Comparison of ENCODE assay signal across 19 cellular contexts in the genomic region with DNA sequence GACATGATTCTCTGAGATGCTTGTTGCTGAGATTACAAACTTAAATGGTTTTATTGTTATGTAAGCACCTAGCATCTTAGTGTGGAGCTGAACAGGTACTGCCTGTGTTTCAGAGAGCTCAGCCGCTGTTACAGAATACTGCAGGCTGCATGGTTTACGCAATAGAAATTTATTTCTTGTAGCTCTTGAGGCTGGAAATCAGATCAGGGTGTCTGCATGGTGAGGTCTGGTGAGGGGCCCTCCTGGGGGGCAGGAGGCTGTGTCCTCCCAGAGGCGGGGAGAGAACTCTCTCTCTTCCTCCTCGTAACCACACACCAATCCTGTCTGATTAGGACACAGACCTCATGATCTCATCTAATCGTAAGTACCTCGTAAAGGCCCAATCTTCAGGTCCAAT. TPM values are rescaled to one million over a fixed set of nuclear protein-coding genes. Genes with fewer than 3 reads are reported as not detected.
DNase-seq lines count a peak whose midpoint lies in the region; ATAC-seq and TF ChIP-seq lines count a peak whose summit lies in the region.
"Had no signal": no experiment of that assay in that cellular context is flagged by ENCODE, and none has a peak within 500 bp of the region (broad histone marks: within the 10 kb centered on the region; RNA-seq: fewer than 3 reads in every experiment).

No MANE protein-coding gene starts in this region.

- no peak overlapping the region for H3K4me3 ChIP-seq in HL-60 (replicated peaks; ENCODE audit: insufficient read depth, low read length)
- H3K4me3 ChIP-seq: ovary, PC-9, thyroid gland had no signal

- H3K27ac Mint-ChIP-seq in endothelial cell (ENCODE audit: unreplicated experiment), result peak overlapping the region; percentile 97
- H3K27ac Mint-ChIP-seq: activated T-helper 1 cell treated with anti-CD3 and anti-CD28 coated beads, Interleukin-12 subunit alpha, Interleukin-12 subunit beta, Interleukin-2, Interleukin-4 antibody, amounts not matched to agents 30 ng/mL and 10 ng/mL and 1 ng/mL, durations not matched to agents 14 hours and 24 hours and 36 hours; HFFc6 had no signal

- H3K27ac ChIP-seq in HL-60 (replicated peaks), result no peak overlapping the region
- H3K27ac ChIP-seq: ovary, PC-9, thyroid gland had no signal

- no peak for TF ChIP-seq CTCF in HL-60 (IDR thresholded peaks at IDR 0.05; ENCODE audit: insufficient read depth, low read length)
- TF ChIP-seq CTCF in endothelial cell (IDR thresholded peaks at IDR 0.05; ENCODE audit: unreplicated experiment), result no peak

- peaks cover 80% of the 10 kb centered on the region for H3K4me1 Mint-ChIP-seq in endothelial cell (ENCODE audit: unreplicated experiment)

- DNase-seq in HL-60 (ENCODE audit: low read depth in 1 of 2, low spot score in 1 of 2) (peak; percentile 62 to 89), NOMO-1 (lab: John Stamatoyannopoulos, UW; ENCODE audit: unreplicated experiment in 2 of 2) (peak; percentile 72), endothelial cell (ENCODE audit: low spot score) (no peak), posterior vena cava (ENCODE audit: low spot score) (peak; percentile 28), T-helper 1 cell (no peak), NCI-H526 treated with DMSO at 0.1 percent for 48 hours (lab: John Stamatoyannopoulos, UW) (no peak)
- DNase-seq: activated CD8-positive, alpha-beta memory T cell treated with anti-CD3 and anti-CD28 coated beads for 24 hours; BE2C; caudate nucleus; effector CD4-positive, alpha-beta T cell; HFFc6; NCI-H1105 treated with DMSO at 0.1 percent for 48 hours; NCI-H446 treated with DMSO at 0.1 percent for 48 hours; PC-9; small intestine; thyroid gland had no signal

- no peak for ATAC-seq in GM18868 (IDR thresholded peaks at IDR 0.05; ENCODE audit: unreplicated experiment)

- no peaks in the 10 kb centered on the region for H3K9me3 Mint-ChIP-seq in endothelial cell (ENCODE audit: unreplicated experiment)
- H3K9me3 Mint-ChIP-seq: activated T-helper 1 cell treated with anti-CD3 and anti-CD28 coated beads, Interleukin-12 subunit alpha, Interleukin-12 subunit beta, Interleukin-2, Interleukin-4 antibody, amounts not matched to agents 30 ng/mL and 10 ng/mL and 1 ng/mL, durations not matched to agents 14 hours and 24 hours and 36 hours; HFFc6 had no signal

- H3K4me3 Mint-ChIP-seq in endothelial cell (ENCODE audit: unreplicated experiment), result no peak overlapping the region
- H3K4me3 Mint-ChIP-seq: activated T-helper 1 cell treated with anti-CD3 and anti-CD28 coated beads, Interleukin-12 subunit alpha, Interleukin-12 subunit beta, Interleukin-2, Interleukin-4 antibody, amounts not matched to agents 30 ng/mL and 10 ng/mL and 1 ng/mL, durations not matched to agents 14 hours and 24 hours and 36 hours; HFFc6 had no signal

- intact Hi-C loops in posterior vena cava (cut with DNase I), result no loop called here

- H3K27me3 Mint-ChIP-seq in endothelial cell (ENCODE audit: unreplicated experiment), result peaks cover 11% of the 10 kb centered on the region

- H3K36me3 Mint-ChIP-seq in endothelial cell (ENCODE audit: low read depth, unreplicated experiment), result peaks cover 11% of the 10 kb centered on the region

- no peaks in the 10 kb centered on the region for H3K27me3 ChIP-seq in HL-60 (ENCODE audit: insufficient read depth, poor library complexity, severe bottlenecking)
- H3K27me3 ChIP-seq: BE2C, ovary, thyroid gland had no signal

RNA-seq across cellular contexts. Expression of a gene that starts 13.1 kb away (rescaled TPM):
- 211 TPM for total RNA-seq in endothelial cell (ENCODE audit: unreplicated experiment)
- total RNA-seq in posterior vena cava, result 10 to 100 TPM; 52.4 to 55.5 TPM

Comparison
In these comparisons a context has a peak if more than half of its experiments do, and no peak if none do; other contexts are left out.
1. DNase-seq: peak in HL-60 (2 of 2), NOMO-1 (2 of 2) and posterior vena cava (single experiment); none in endothelial cell (single experiment), T-helper 1 cell (0 of 5) and NCI-H526 treated with DMSO at 0.1 percent for 48 hours (single experiment).